In genomic region chr2:85152895-85153294, GRCh38 we compare ENCODE assay signal across 1 cellular context.
TF ChIP-seq lines count a peak whose summit lies in the region.

No MANE protein-coding gene starts in this region.

TF ChIP-seq in HepG2, 621 proteins besides CTCF, POLR2A, EP300 and RAD21 (continued from another document):
- TF ChIP-seq GLMP (CRISPR knock-in tag; IDR thresholded peaks at IDR 0.05; ENCODE audit: borderline replicate concordance) (no peak), ATF7 (IDR thresholded peaks at IDR 0.05) (peak; percentile 90), ATF7 (CRISPR knock-in tag; IDR thresholded peaks at IDR 0.05) (no peak), GMEB1 (CRISPR knock-in tag; IDR thresholded peaks at IDR 0.05; ENCODE audit: borderline replicate concordance) (no peak)
TF ChIP-seq in HepG2: peak in this region for 3.
